In the genomic region with DNA sequence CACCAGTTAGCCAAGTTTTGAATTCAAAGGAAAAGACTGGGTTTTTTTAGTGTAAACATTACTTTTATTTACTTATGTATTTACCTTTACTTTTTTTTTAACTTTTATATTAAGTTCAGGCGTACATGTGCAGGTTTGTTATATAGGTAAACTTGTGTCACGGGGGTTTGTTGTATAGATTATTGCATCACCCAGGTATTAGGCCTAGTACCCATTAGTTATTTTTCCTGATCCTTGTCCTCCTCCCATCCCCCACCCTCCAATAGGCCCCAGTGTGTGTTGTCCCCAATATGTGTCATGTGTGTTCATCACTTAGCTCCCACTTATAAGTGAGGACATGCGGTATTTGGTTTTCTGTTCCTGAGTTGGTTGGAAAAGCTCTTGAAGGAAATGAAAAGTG, we compare ENCODE assay signal across 34 cellular contexts. TPM values are rescaled to one million over a fixed set of nuclear protein-coding genes. Genes with fewer than 3 reads are reported as not detected.
"Had no signal": no experiment of that assay in that cellular context is flagged by ENCODE, and none has a peak within 500 bp of the region (broad histone marks: within the 10 kb centered on the region; RNA-seq: fewer than 3 reads in every experiment).

No MANE protein-coding gene starts in this region.

- DNase-seq: stimulated activated CD4-positive, alpha-beta T cell treated with anti-CD3 and anti-CD28 coated beads, Interleukin-2, amount 100 ng/mL, for 48 hours; stimulated activated CD4-positive, alpha-beta T cell treated with anti-CD3 and anti-CD28 coated beads, Interleukin-4, amount 100 ng/mL, for 1 hour; stimulated activated CD4-positive, alpha-beta T cell treated with anti-CD3 and anti-CD28 coated beads, Interleukin-4, amount 100 ng/mL, for 24 hours; stimulated activated CD4-positive, alpha-beta T cell treated with anti-CD3 and anti-CD28 coated beads, Interleukin-4, amount 100 ng/mL, for 4 hours; stimulated activated CD8-positive, alpha-beta memory T cell treated with anti-CD3 and anti-CD28 coated beads, Interleukin-4, amount 100 ng/mL, for 48 hours; stimulated activated naive B cell treated with anti-CD40 and anti-IgM and Interleukin-4, amounts not matched to agents 10 μg/mL and 1 μg/mL and 100 μg/mL, for 72 hours; stimulated activated naive CD4-positive, alpha-beta T cell; stimulated activated naive CD4-positive, alpha-beta T cell treated with Interleukin-2 at 50 U/mL for 16 hours; stimulated activated naive CD8-positive, alpha-beta T cell treated with anti-CD3 and anti-CD28 coated beads, Interleukin-15, amount 100 ng/mL, for 72 hours; stimulated activated naive CD8-positive, alpha-beta T cell treated with anti-CD3 and anti-CD28 coated beads, Interleukin-15, Interleukin-2, amounts not matched to agents 100 U/mL and 50 U/mL, for 24 hours; stomach; substantia nigra; testis; thyroid gland; tibial artery; transverse colon; trophoblast cell; upper lobe of left lung; upper lobe of right lung; uterus had no signal

- H3K27me3 ChIP-seq: stomach, suprapubic skin, testis, thyroid gland, tibial artery, tibial nerve, transverse colon, upper lobe of left lung, upper lobe of right lung, uterus, vagina had no signal

- FAIRE-seq: urothelium cell line had no signal

- H3K9me3 ChIP-seq: stomach, suprapubic skin, testis, thoracic aorta, thyroid gland, tibial artery, tibial nerve, transverse colon, upper lobe of left lung, upper lobe of right lung, uterus, vagina had no signal

- ATAC-seq: stimulated activated effector memory CD8-positive, alpha-beta T cell treated with anti-CD3 and anti-CD28 coated beads, Interleukin-12 subunit alpha, Interleukin-12 subunit beta, amount 100 ng/mL, for 72 hours; stimulated activated memory B cell treated with anti-CD40 and anti-IgM and Interleukin-4, amounts not matched to agents 10 μg/mL and 1 μg/mL and 100 μg/mL, for 72 hours; stimulated activated naive B cell treated with anti-CD40 and anti-IgM and Interleukin-4, amounts not matched to agents 10 μg/mL and 1 μg/mL and 100 μg/mL, for 72 hours; stimulated activated naive CD8-positive, alpha-beta T cell treated with anti-CD3 and anti-CD28 coated beads, Interleukin-15, amount 100 ng/mL, for 72 hours; stimulated activated naive CD8-positive, alpha-beta T cell treated with anti-CD3 and anti-CD28 coated beads, Interleukin-15, Interleukin-2, amounts not matched to agents 100 U/mL and 50 U/mL, for 24 hours; upper lobe of right lung had no signal

- H3K9me3 Mint-ChIP-seq: stimulated activated effector memory CD8-positive, alpha-beta T cell treated with anti-CD3 and anti-CD28 coated beads, Interleukin-12 subunit alpha, Interleukin-12 subunit beta, amount 100 ng/mL, for 72 hours; stimulated activated memory B cell treated with anti-CD40 and anti-IgM and Interleukin-4, amounts not matched to agents 10 μg/mL and 1 μg/mL and 100 μg/mL, for 72 hours; stimulated activated naive B cell treated with anti-CD40 and anti-IgM and Interleukin-4, amounts not matched to agents 10 μg/mL and 1 μg/mL and 100 μg/mL, for 72 hours; stimulated activated naive CD8-positive, alpha-beta T cell treated with anti-CD3 and anti-CD28 coated beads, Interleukin-15, amount 100 ng/mL, for 72 hours; stimulated activated naive CD8-positive, alpha-beta T cell treated with anti-CD3 and anti-CD28 coated beads, Interleukin-15, Interleukin-2, amounts not matched to agents 100 ng/mL and 50 ng/mL, for 24 hours; type B pancreatic cell had no signal

- H3K4me3 Mint-ChIP-seq: stimulated activated effector memory CD8-positive, alpha-beta T cell treated with anti-CD3 and anti-CD28 coated beads, Interleukin-12 subunit alpha, Interleukin-12 subunit beta, amount 100 ng/mL, for 72 hours; stimulated activated memory B cell treated with anti-CD40 and anti-IgM and Interleukin-4, amounts not matched to agents 10 μg/mL and 1 μg/mL and 100 μg/mL, for 72 hours; stimulated activated naive B cell treated with anti-CD40 and anti-IgM and Interleukin-4, amounts not matched to agents 10 μg/mL and 1 μg/mL and 100 μg/mL, for 72 hours; stimulated activated naive CD8-positive, alpha-beta T cell treated with anti-CD3 and anti-CD28 coated beads, Interleukin-15, amount 100 ng/mL, for 72 hours; stimulated activated naive CD8-positive, alpha-beta T cell treated with anti-CD3 and anti-CD28 coated beads, Interleukin-15, Interleukin-2, amounts not matched to agents 100 ng/mL and 50 ng/mL, for 24 hours; type B pancreatic cell had no signal

- H3K27ac ChIP-seq: stomach, suprapubic skin, testis, thoracic aorta, thyroid gland, tibial artery, tibial nerve, transverse colon, upper lobe of left lung, upper lobe of right lung, uterus, vagina had no signal

- H3K27me3 Mint-ChIP-seq: stimulated activated memory B cell treated with anti-CD40 and anti-IgM and Interleukin-4, amounts not matched to agents 10 μg/mL and 1 μg/mL and 100 μg/mL, for 72 hours; stimulated activated naive B cell treated with anti-CD40 and anti-IgM and Interleukin-4, amounts not matched to agents 10 μg/mL and 1 μg/mL and 100 μg/mL, for 72 hours; stimulated activated naive CD8-positive, alpha-beta T cell treated with anti-CD3 and anti-CD28 coated beads, Interleukin-15, amount 100 ng/mL, for 72 hours; stimulated activated naive CD8-positive, alpha-beta T cell treated with anti-CD3 and anti-CD28 coated beads, Interleukin-15, Interleukin-2, amounts not matched to agents 100 ng/mL and 50 ng/mL, for 24 hours; type B pancreatic cell had no signal

- H3K4me1 Mint-ChIP-seq: stimulated activated effector memory CD8-positive, alpha-beta T cell treated with anti-CD3 and anti-CD28 coated beads, Interleukin-12 subunit alpha, Interleukin-12 subunit beta, amount 100 ng/mL, for 72 hours; stimulated activated memory B cell treated with anti-CD40 and anti-IgM and Interleukin-4, amounts not matched to agents 10 μg/mL and 1 μg/mL and 100 μg/mL, for 72 hours; stimulated activated naive B cell treated with anti-CD40 and anti-IgM and Interleukin-4, amounts not matched to agents 10 μg/mL and 1 μg/mL and 100 μg/mL, for 72 hours; stimulated activated naive CD8-positive, alpha-beta T cell treated with anti-CD3 and anti-CD28 coated beads, Interleukin-15, amount 100 ng/mL, for 72 hours had no signal

- H3K27ac Mint-ChIP-seq: stimulated activated effector memory CD8-positive, alpha-beta T cell treated with anti-CD3 and anti-CD28 coated beads, Interleukin-12 subunit alpha, Interleukin-12 subunit beta, amount 100 ng/mL, for 72 hours; stimulated activated memory B cell treated with anti-CD40 and anti-IgM and Interleukin-4, amounts not matched to agents 10 μg/mL and 1 μg/mL and 100 μg/mL, for 72 hours; stimulated activated naive B cell treated with anti-CD40 and anti-IgM and Interleukin-4, amounts not matched to agents 10 μg/mL and 1 μg/mL and 100 μg/mL, for 72 hours; stimulated activated naive CD8-positive, alpha-beta T cell treated with anti-CD3 and anti-CD28 coated beads, Interleukin-15, Interleukin-2, amounts not matched to agents 100 ng/mL and 50 ng/mL, for 24 hours; type B pancreatic cell had no signal

- H3K4me1 ChIP-seq: stomach, suprapubic skin, testis, thyroid gland, tibial artery, tibial nerve, transverse colon, upper lobe of left lung, upper lobe of right lung, uterus, vagina had no signal

- H3K36me3 ChIP-seq: uterus had no signal

- H3K4me3 ChIP-seq: stomach, suprapubic skin, testis, thoracic aorta, thyroid gland, tibial artery, tibial nerve, transverse colon, upper lobe of left lung, upper lobe of right lung, uterus, vagina had no signal

RNA-seq across cellular contexts. Expression of gene CLDN25, which starts 26.7 kb away (rescaled TPM):
- total RNA-seq: stomach, subcutaneous adipose tissue, temporal lobe, testis, thoracic aorta, thyroid gland, tibial nerve, transverse colon, upper lobe of left lung, upper lobe of right lung, ureter, urinary bladder, uterus, vagina had no signal
- polyA plus RNA-seq: stomach, thymus, urinary bladder had no signal

RNA-seq across cellular contexts. Expression of gene TMPRSS5, which starts 46.8 kb away (rescaled TPM):
- total RNA-seq: vagina had no signal
